In the genomic region with DNA sequence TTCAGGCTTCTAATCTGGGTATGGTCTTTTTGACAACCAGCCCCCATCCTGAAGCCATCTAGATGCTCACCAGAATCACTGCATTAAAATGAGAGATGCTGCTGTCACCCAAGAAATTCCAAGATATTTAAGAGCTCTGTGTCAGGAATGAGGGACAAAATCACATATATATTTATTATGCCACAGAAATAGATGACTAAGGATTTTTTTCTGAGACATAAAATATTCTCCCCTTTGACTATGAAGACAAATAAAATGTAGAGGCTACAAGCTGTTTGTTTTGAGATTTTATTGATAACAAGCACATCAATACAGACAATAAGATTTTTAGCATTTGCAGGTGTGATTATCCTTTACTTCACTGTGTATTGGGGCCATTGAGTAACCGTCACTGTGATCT, we compare ENCODE assay signal across 29 cellular contexts.
"Had no signal": no experiment of that assay in that cellular context is flagged by ENCODE, and none has a peak within 500 bp of the region (broad histone marks: within the 10 kb centered on the region; RNA-seq: fewer than 3 reads in every experiment).

No MANE protein-coding gene starts in this region.

- H3K27me3 ChIP-seq: colonic mucosa, dorsolateral prefrontal cortex, esophagus muscularis mucosa, gastrocnemius medialis, gastroesophageal sphincter, heart left ventricle, heart right ventricle had no signal

- H3K36me3 ChIP-seq: colonic mucosa, esophagus muscularis mucosa, esophagus squamous epithelium, gastrocnemius medialis, gastroesophageal sphincter, heart left ventricle, heart right ventricle had no signal

- H3K27me3 Mint-ChIP-seq: dendritic cell treated with granulocyte-macrophage colony-stimulating factor and Interleukin-4, amounts not matched to agents 40 ng/mL and 50 ng/mL, for 4 days had no signal

- H3K4me3 ChIP-seq: colonic mucosa, coronary artery, dorsolateral prefrontal cortex, esophagus muscularis mucosa, esophagus squamous epithelium, gastrocnemius medialis, gastroesophageal sphincter, heart left ventricle, heart right ventricle had no signal

- H3K9me3 ChIP-seq: colonic mucosa, esophagus muscularis mucosa, esophagus squamous epithelium, gastrocnemius medialis, gastroesophageal sphincter, heart left ventricle, heart right ventricle had no signal

- FAIRE-seq: colon, endometrium, endothelial cell of umbilical vein, frontal cortex had no signal

- DNase-seq: colonic mucosa; cortex of kidney; dermis blood vessel endothelial cell; dorsolateral prefrontal cortex; effector CD4-positive, alpha-beta T cell; effector CD8-positive, alpha-beta T cell; effector memory CD4-positive, alpha-beta T cell; effector memory CD8-positive, alpha-beta T cell; endodermal cell; erythroblast; esophagus squamous epithelium; foreskin fibroblast; foreskin keratinocyte; foreskin melanocyte; gastrocnemius medialis; glutamatergic neuron; head of caudate nucleus; heart left ventricle; heart right ventricle had no signal

- H3K27ac ChIP-seq: colonic mucosa, coronary artery, dorsolateral prefrontal cortex, epithelial cell of prostate, esophagus muscularis mucosa, esophagus squamous epithelium, foreskin keratinocyte, gastrocnemius medialis, gastroesophageal sphincter, heart left ventricle, heart right ventricle had no signal

- H3K9me3 Mint-ChIP-seq: dendritic cell treated with granulocyte-macrophage colony-stimulating factor and Interleukin-4, amounts not matched to agents 40 ng/mL and 50 ng/mL, for 4 days; effector memory CD8-positive, alpha-beta T cell; endodermal cell had no signal

- H3K4me1 Mint-ChIP-seq: endodermal cell had no signal

- H3K4me1 ChIP-seq: colonic mucosa, esophagus muscularis mucosa, esophagus squamous epithelium, foreskin keratinocyte, gastrocnemius medialis, gastroesophageal sphincter, heart left ventricle had no signal

- ATAC-seq: effector memory CD8-positive, alpha-beta T cell; esophagus mucosa; foreskin keratinocyte; gastrocnemius medialis; gastroesophageal sphincter; heart left ventricle; heart right ventricle had no signal

- H3K27ac Mint-ChIP-seq: dendritic cell treated with granulocyte-macrophage colony-stimulating factor and Interleukin-4, amounts not matched to agents 40 ng/mL and 50 ng/mL, for 4 days; effector memory CD8-positive, alpha-beta T cell; endodermal cell had no signal

- H3K4me3 Mint-ChIP-seq: dendritic cell treated with granulocyte-macrophage colony-stimulating factor and Interleukin-4, amounts not matched to agents 40 ng/mL and 50 ng/mL, for 4 days; effector memory CD8-positive, alpha-beta T cell; endodermal cell had no signal
